8 cellular contexts compared by ENCODE assay signal in genomic region chr1:38990401-38990745, GRCh38. TPM values are rescaled to one million over a fixed set of nuclear protein-coding genes. Genes with fewer than 3 reads are reported as not detected.
DNase-seq lines count a peak whose midpoint lies in the region; ATAC-seq and TF ChIP-seq lines count a peak whose summit lies in the region.

No MANE protein-coding gene starts in this region.

- H3K4me1 Mint-ChIP-seq in activated naive CD8-positive, alpha-beta T cell treated with anti-CD3 and anti-CD28 coated beads, Interleukin-2, amount 10 ng/mL, durations not matched to agents 7 days and 5 days: peaks cover 24% of the 10 kb centered on the region

- peaks cover 13% of the 10 kb centered on the region for H3K36me3 Mint-ChIP-seq in activated naive CD8-positive, alpha-beta T cell treated with anti-CD3 and anti-CD28 coated beads, Interleukin-2, amount 10 ng/mL, durations not matched to agents 7 days and 5 days

- TF ChIP-seq CTCF in suprapubic skin (IDR thresholded peaks at IDR 0.05): no peak

- WGBS in suprapubic skin: 30% methylated on average over 5 of the region's 5 CpGs

- peak overlapping the region; percentile 80 to 99 (median 96) for H3K4me3 ChIP-seq in BLaER1 treated with 17β-estradiol and CSF1 and Interleukin-3, amounts not matched to agents 10 nM and 100 nM
- H3K4me3 ChIP-seq in suprapubic skin: peak overlapping the region; percentile 99

- ATAC-seq in activated naive CD8-positive, alpha-beta T cell treated with anti-CD3 and anti-CD28 coated beads, Interleukin-2, amount 10 ng/mL, durations not matched to agents 7 days and 5 days (ENCODE audit: low read depth): peak; percentile 1
- ATAC-seq in HG02870 (IDR thresholded peaks at IDR 0.05; ENCODE audit: unreplicated experiment) (no peak), HG03457 (IDR thresholded peaks at IDR 0.05; ENCODE audit: unreplicated experiment) (no peak)

- no peaks in the 10 kb centered on the region for H3K9me3 Mint-ChIP-seq in activated naive CD8-positive, alpha-beta T cell treated with anti-CD3 and anti-CD28 coated beads, Interleukin-2, amount 10 ng/mL, durations not matched to agents 7 days and 5 days

- H3K9me3 ChIP-seq in BLaER1 treated with 17β-estradiol and CSF1 and Interleukin-3, amounts not matched to agents 10 nM and 100 nM (replicated peaks in 1 of 11): no peaks in the 10 kb centered on the region
- no peaks in the 10 kb centered on the region for H3K9me3 ChIP-seq in suprapubic skin

- H3K36me3 ChIP-seq in BLaER1 treated with 17β-estradiol and CSF1 and Interleukin-3, amounts not matched to agents 10 nM and 100 nM: peaks cover 23 to 30% (median 26%) of the 10 kb centered on the region in 11 experiments
- no peaks in the 10 kb centered on the region for H3K36me3 ChIP-seq in suprapubic skin

- DNase-seq in HT-29 (ENCODE audit: low spot score) (peak; percentile 49), inferior parietal cortex (ENCODE audit: extremely low spot score) (peak; percentile 41), suprapubic skin (ENCODE audit: low spot score in 2 of 2) (no peak), RKO (ENCODE audit: low spot score) (no peak)
- DNase-seq in activated naive CD8-positive, alpha-beta T cell treated with anti-CD3 and anti-CD28 coated beads, Interleukin-2, amount 10 ng/mL, durations not matched to agents 7 days and 5 days: no peak

- POLR2A ChIA-PET in activated naive CD8-positive, alpha-beta T cell treated with anti-CD3 and anti-CD28 coated beads, Interleukin-2, amount 10 ng/mL, durations not matched to agents 7 days and 5 days (lab: Charles Lee): interaction anchor here (0.9 to 1.9 kb wide), 7 partner anchors 9 to 1517 kb away, joined by 3 to 9 read pairs (median 3); partner anchors contain the start of genes MYCBP and NDUFS5

- H3K27ac Mint-ChIP-seq in activated naive CD8-positive, alpha-beta T cell treated with anti-CD3 and anti-CD28 coated beads, Interleukin-2, amount 10 ng/mL, durations not matched to agents 7 days and 5 days: peak overlapping the region; percentile 85

- H3K4me1 ChIP-seq in BLaER1 treated with 17β-estradiol and CSF1 and Interleukin-3, amounts not matched to agents 10 nM and 100 nM: peaks cover 33 to 45% (median 40%) of the 10 kb centered on the region in 10 experiments
- peaks cover 31% of the 10 kb centered on the region for H3K4me1 ChIP-seq in suprapubic skin

- TF ChIP-seq EP300 in suprapubic skin (IDR thresholded peaks at IDR 0.05): no peak

- peak overlapping the region; percentile 81 to 99 (median 98) for H3K9ac ChIP-seq in BLaER1 treated with 17β-estradiol and CSF1 and Interleukin-3, amounts not matched to agents 10 nM and 100 nM

- H3K27ac ChIP-seq in BLaER1 treated with 17β-estradiol and CSF1 and Interleukin-3, amounts not matched to agents 10 nM and 100 nM: peak overlapping the region; percentile 82 to 99 (median 97)
- H3K27ac ChIP-seq in suprapubic skin: peak overlapping the region; percentile 96

- H4K20me1 ChIP-seq in BLaER1 treated with 17β-estradiol and CSF1 and Interleukin-3, amounts not matched to agents 10 nM and 100 nM: peaks cover 34 to 42% (median 39%) of the 10 kb centered on the region in 11 experiments

- peak overlapping the region; percentile 81 for H3K4me3 Mint-ChIP-seq in activated naive CD8-positive, alpha-beta T cell treated with anti-CD3 and anti-CD28 coated beads, Interleukin-2, amount 10 ng/mL, durations not matched to agents 7 days and 5 days

- H3K4me2 ChIP-seq in BLaER1 treated with 17β-estradiol and CSF1 and Interleukin-3, amounts not matched to agents 10 nM and 100 nM: peak overlapping the region; percentile 65 to 87 (median 76)

- H3K27me3 Mint-ChIP-seq in activated naive CD8-positive, alpha-beta T cell treated with anti-CD3 and anti-CD28 coated beads, Interleukin-2, amount 10 ng/mL, durations not matched to agents 7 days and 5 days: peaks cover 3% of the 10 kb centered on the region

- no peaks in the 10 kb centered on the region for H3K27me3 ChIP-seq in BLaER1 treated with 17β-estradiol and CSF1 and Interleukin-3, amounts not matched to agents 10 nM and 100 nM
- H3K27me3 ChIP-seq in suprapubic skin: no peaks in the 10 kb centered on the region

- TF ChIP-seq POLR2A in suprapubic skin (IDR thresholded peaks at IDR 0.05): no peak

RNA-seq across cellular contexts. Expression of gene AKIRIN1, which starts 0.7 kb away (rescaled TPM):
- 70.7 and 79.6 TPM in 2 replicates for total RNA-seq in HT-29 (2014; rRNA removed; shearing (Covaris generic))
- total RNA-seq in activated naive CD8-positive, alpha-beta T cell treated with anti-CD3 and anti-CD28 coated beads, Interleukin-2, amount 10 ng/mL, durations not matched to agents 7 days and 5 days: 10 to 100 TPM; 55.5 to 60.2 TPM
- total RNA-seq in suprapubic skin: 10 to 100 TPM; 26.1 to 34.7 (median 30.4) TPM

RNA-seq across cellular contexts. Expression of gene NDUFS5, which starts 35.8 kb away (rescaled TPM):
- total RNA-seq in HT-29 (2014; rRNA removed; shearing (Covaris generic)): 427 and 450 TPM in 2 replicates
- 100 to 1,000 TPM; 107 to 113 TPM for total RNA-seq in activated naive CD8-positive, alpha-beta T cell treated with anti-CD3 and anti-CD28 coated beads, Interleukin-2, amount 10 ng/mL, durations not matched to agents 7 days and 5 days
- 100 to 1,000 TPM; 314 to 371 (median 352) TPM for total RNA-seq in suprapubic skin

RNA-seq across cellular contexts. Expression of gene RHBDL2, which starts 48.7 kb away (rescaled TPM):
- 8.5 and 12.3 TPM in 2 replicates for total RNA-seq in HT-29 (2014; rRNA removed; shearing (Covaris generic))
- total RNA-seq in activated naive CD8-positive, alpha-beta T cell treated with anti-CD3 and anti-CD28 coated beads, Interleukin-2, amount 10 ng/mL, durations not matched to agents 7 days and 5 days: not detected
- total RNA-seq in suprapubic skin: 10 to 100 TPM in 3 of 4 donors, 1 to 10 TPM in 1; 5.9 to 26.6 (median 10.8) TPM

Comparison
In these comparisons a context has a peak if more than half of its experiments do, and no peak if none do; other contexts are left out.
1. DNase-seq: peak in HT-29 (single experiment) and inferior parietal cortex (single experiment); none in activated naive CD8-positive, alpha-beta T cell treated with anti-CD3 and anti-CD28 coated beads, Interleukin-2, amount 10 ng/mL, durations not matched to agents 7 days and 5 days (single experiment), suprapubic skin (0 of 2) and RKO (single experiment).